In the genomic region with DNA sequence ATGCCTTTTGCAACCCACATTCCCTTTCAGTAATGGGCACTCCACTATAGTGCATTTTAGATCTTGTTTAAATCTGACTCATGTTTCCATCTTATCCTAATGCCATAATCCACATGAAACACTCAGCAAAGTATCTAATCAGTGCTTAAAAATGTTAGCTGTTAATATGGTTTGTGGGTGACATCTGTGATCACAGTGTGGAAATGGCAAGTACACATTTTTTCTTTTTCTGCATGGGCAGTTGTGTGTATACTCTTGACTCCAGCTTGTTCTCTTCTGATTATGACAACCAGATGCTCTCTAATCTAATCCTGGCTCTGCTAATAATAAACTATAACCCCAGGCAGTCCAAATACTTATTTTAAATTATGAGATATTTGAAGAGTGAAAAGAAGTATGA, we compare ENCODE assay signal across 19 cellular contexts.
"Had no signal": no experiment of that assay in that cellular context is flagged by ENCODE, and none has a peak within 500 bp of the region (broad histone marks: within the 10 kb centered on the region; RNA-seq: fewer than 3 reads in every experiment).

No MANE protein-coding gene starts in this region.

- H3K27ac Mint-ChIP-seq: naive thymus-derived CD4-positive, alpha-beta T cell; nephron progenitor cell; stimulated activated naive B cell treated with anti-CD40 and anti-IgM and Interleukin-4, amounts not matched to agents 10 μg/mL and 1 μg/mL and 100 μg/mL, for 72 hours; stimulated activated naive CD8-positive, alpha-beta T cell treated with anti-CD3 and anti-CD28 coated beads, Interleukin-15, amount 100 ng/mL, for 72 hours had no signal

- H3K9me3 Mint-ChIP-seq: nephron progenitor cell; stimulated activated naive B cell treated with anti-CD40 and anti-IgM and Interleukin-4, amounts not matched to agents 10 μg/mL and 1 μg/mL and 100 μg/mL, for 72 hours; stimulated activated naive CD8-positive, alpha-beta T cell treated with anti-CD3 and anti-CD28 coated beads, Interleukin-15, amount 100 ng/mL, for 72 hours had no signal

- H3K4me3 ChIP-seq: colonic mucosa, esophagus squamous epithelium, gastroesophageal sphincter, prostate gland, right lobe of liver, spleen, testis, tibial nerve had no signal

- H3K79me2 ChIP-seq: parathyroid adenoma had no signal

- H2AFZ ChIP-seq: parathyroid adenoma had no signal

- H3K27me3 Mint-ChIP-seq: naive thymus-derived CD4-positive, alpha-beta T cell; stimulated activated naive B cell treated with anti-CD40 and anti-IgM and Interleukin-4, amounts not matched to agents 10 μg/mL and 1 μg/mL and 100 μg/mL, for 72 hours; stimulated activated naive CD8-positive, alpha-beta T cell treated with anti-CD3 and anti-CD28 coated beads, Interleukin-15, amount 100 ng/mL, for 72 hours had no signal

- DNase-seq: colonic mucosa; dermis blood vessel endothelial cell; esophagus squamous epithelium; foreskin fibroblast; kidney; mammary epithelial cell; naive thymus-derived CD4-positive, alpha-beta T cell; nephron progenitor cell; right lobe of liver; spleen; stimulated activated CD4-positive, alpha-beta T cell treated with anti-CD3 and anti-CD28 coated beads, Interleukin-2, amount 100 ng/mL, for 24 hours; stimulated activated CD4-positive, alpha-beta T cell treated with anti-CD3 and anti-CD28 coated beads, Interleukin-4, amount 100 ng/mL, for 4 hours; stimulated activated naive B cell treated with anti-CD40 and anti-IgM and Interleukin-4, amounts not matched to agents 10 μg/mL and 1 μg/mL and 100 μg/mL, for 72 hours; stimulated activated naive CD8-positive, alpha-beta T cell treated with anti-CD3 and anti-CD28 coated beads, Interleukin-15, amount 100 ng/mL, for 72 hours; testis had no signal

- H3K4me3 Mint-ChIP-seq: naive thymus-derived CD4-positive, alpha-beta T cell; nephron progenitor cell; stimulated activated naive B cell treated with anti-CD40 and anti-IgM and Interleukin-4, amounts not matched to agents 10 μg/mL and 1 μg/mL and 100 μg/mL, for 72 hours; stimulated activated naive CD8-positive, alpha-beta T cell treated with anti-CD3 and anti-CD28 coated beads, Interleukin-15, amount 100 ng/mL, for 72 hours had no signal

- H3K27me3 ChIP-seq: colonic mucosa, esophagus squamous epithelium, gastroesophageal sphincter, right lobe of liver, spleen, testis, tibial nerve had no signal

- H3K36me3 ChIP-seq: colonic mucosa, esophagus squamous epithelium, gastroesophageal sphincter, prostate gland, right lobe of liver, spleen, tibial nerve had no signal

- ATAC-seq: gastroesophageal sphincter; naive thymus-derived CD4-positive, alpha-beta T cell; right lobe of liver; stimulated activated naive B cell treated with anti-CD40 and anti-IgM and Interleukin-4, amounts not matched to agents 10 μg/mL and 1 μg/mL and 100 μg/mL, for 72 hours; stimulated activated naive CD8-positive, alpha-beta T cell treated with anti-CD3 and anti-CD28 coated beads, Interleukin-15, amount 100 ng/mL, for 72 hours had no signal

- H3K4me1 ChIP-seq: colonic mucosa, esophagus squamous epithelium, gastroesophageal sphincter, parathyroid adenoma, prostate gland, right lobe of liver, spleen, testis had no signal

- H3K9me3 ChIP-seq: colonic mucosa, esophagus squamous epithelium, gastroesophageal sphincter, prostate gland, right lobe of liver, spleen, testis, tibial nerve had no signal

- H3K9ac ChIP-seq: parathyroid adenoma had no signal

- H3K36me3 Mint-ChIP-seq: naive thymus-derived CD4-positive, alpha-beta T cell; stimulated activated naive B cell treated with anti-CD40 and anti-IgM and Interleukin-4, amounts not matched to agents 10 μg/mL and 1 μg/mL and 100 μg/mL, for 72 hours had no signal

- H3K27ac ChIP-seq: colonic mucosa, esophagus squamous epithelium, gastroesophageal sphincter, parathyroid adenoma, prostate gland, right lobe of liver, spleen, testis, tibial nerve had no signal

- H3K4me1 Mint-ChIP-seq: naive thymus-derived CD4-positive, alpha-beta T cell; stimulated activated naive B cell treated with anti-CD40 and anti-IgM and Interleukin-4, amounts not matched to agents 10 μg/mL and 1 μg/mL and 100 μg/mL, for 72 hours; stimulated activated naive CD8-positive, alpha-beta T cell treated with anti-CD3 and anti-CD28 coated beads, Interleukin-15, amount 100 ng/mL, for 72 hours had no signal
